In genomic region chr15:51267047-51267713, GRCh38 we compare ENCODE assay signal across 8 cellular contexts.
DNase-seq lines count a peak whose midpoint lies in the region; TF ChIP-seq lines count a peak whose summit lies in the region.

No MANE protein-coding gene starts in this region.

- TF ChIP-seq CTCF in ascending aorta (IDR thresholded peaks at IDR 0.05) (no peak), hepatocyte (IDR thresholded peaks at IDR 0.05; ENCODE audit: poor library complexity) (no peak)

- H3K36me3 ChIP-seq in ascending aorta (no peaks in the 10 kb centered on the region), hepatocyte (replicated peaks; ENCODE audit: insufficient read depth, low read depth) (no peaks in the 10 kb centered on the region), rectal smooth muscle tissue (ENCODE audit: control insufficient read depth, insufficient read depth, low read length) (no peaks in the 10 kb centered on the region)

- peak overlapping the region; percentile 91 for H2AFZ ChIP-seq in hepatocyte

- no peaks in the 10 kb centered on the region for H3K9me3 ChIP-seq in ascending aorta
- H3K9me3 ChIP-seq in hepatocyte (ENCODE audit: low read depth), result no peaks in the 10 kb centered on the region

- intact Hi-C loops in ascending aorta (cut with DNase I), result no loop called here
- intact Hi-C loops in posterior vena cava (cut with DNase I), result no loop called here

- H4K20me1 ChIP-seq in hepatocyte (ENCODE audit: insufficient read depth, poor library complexity, severe bottlenecking), result no peaks in the 10 kb centered on the region

- H3K4me2 ChIP-seq in hepatocyte, result peak overlapping the region; percentile 100

- in situ Hi-C loops in G401 (cut with HindIII; ENCODE audit: low sequenced_read_pairs), result no loop called here

- WGBS in hepatocyte (ENCODE audit: low lambda C conversion rate, missing lambda C conversion rate), result 2% methylated on average over 47 of the region's 47 CpGs

- H3K4me3 ChIP-seq in ascending aorta (peak overlapping the region; percentile 56 to 75), hepatocyte (peak overlapping the region; percentile 65), rectal smooth muscle tissue (ENCODE audit: low read length) (peak overlapping the region; percentile 62)

- no peaks in the 10 kb centered on the region for H3K27me3 ChIP-seq in ascending aorta
- H3K27me3 ChIP-seq in hepatocyte, result peaks cover 34% of the 10 kb centered on the region
- peaks cover 14% of the 10 kb centered on the region for H3K27me3 ChIP-seq in rectal smooth muscle tissue (ENCODE audit: control insufficient read depth, insufficient read depth, low read length)

- no peak overlapping the region for H3K9ac ChIP-seq in rectal smooth muscle tissue (ENCODE audit: low read length)

- H3K27ac ChIP-seq in ascending aorta, result peak overlapping the region in 1 of 2 donors; percentile 31
- no peak overlapping the region for H3K27ac ChIP-seq in hepatocyte
- H3K27ac ChIP-seq in rectal smooth muscle tissue (ENCODE audit: low read depth, low read length), result no peak overlapping the region

- H3K4me1 ChIP-seq in ascending aorta (peaks cover 0 to 3% of the 10 kb centered on the region in 2 donors), hepatocyte (ENCODE audit: insufficient read depth) (peaks cover 10% of the 10 kb centered on the region), rectal smooth muscle tissue (ENCODE audit: control insufficient read depth, insufficient read depth, low read length) (peaks cover 2% of the 10 kb centered on the region)

- peak; percentile 11 for DNase-seq in G401 (ENCODE audit: low spot score)
- DNase-seq in ascending aorta (ENCODE audit: low spot score in 2 of 2), result no peak
- no peak for DNase-seq in hepatocyte (ENCODE audit: low spot score)
- no peak for DNase-seq in NOMO-1 treated with dmso at 0.1 percent for 144 hours (lab: John Stamatoyannopoulos, UW; ENCODE audit: unreplicated experiment)
- no peak for DNase-seq in posterior vena cava (ENCODE audit: low spot score)
- no peak for DNase-seq in DMS153 treated with DMSO at 0.1 percent for 48 hours (lab: John Stamatoyannopoulos, UW; ENCODE audit: unreplicated experiment)
- DNase-seq in glomerular visceral epithelial cell (ENCODE audit: extremely low spot score), result no peak

- no peaks in the 10 kb centered on the region for H3K9me2 ChIP-seq in hepatocyte (replicated peaks; ENCODE audit: insufficient read depth)

- no peaks in the 10 kb centered on the region for H3K79me2 ChIP-seq in hepatocyte
